In the genomic region with DNA sequence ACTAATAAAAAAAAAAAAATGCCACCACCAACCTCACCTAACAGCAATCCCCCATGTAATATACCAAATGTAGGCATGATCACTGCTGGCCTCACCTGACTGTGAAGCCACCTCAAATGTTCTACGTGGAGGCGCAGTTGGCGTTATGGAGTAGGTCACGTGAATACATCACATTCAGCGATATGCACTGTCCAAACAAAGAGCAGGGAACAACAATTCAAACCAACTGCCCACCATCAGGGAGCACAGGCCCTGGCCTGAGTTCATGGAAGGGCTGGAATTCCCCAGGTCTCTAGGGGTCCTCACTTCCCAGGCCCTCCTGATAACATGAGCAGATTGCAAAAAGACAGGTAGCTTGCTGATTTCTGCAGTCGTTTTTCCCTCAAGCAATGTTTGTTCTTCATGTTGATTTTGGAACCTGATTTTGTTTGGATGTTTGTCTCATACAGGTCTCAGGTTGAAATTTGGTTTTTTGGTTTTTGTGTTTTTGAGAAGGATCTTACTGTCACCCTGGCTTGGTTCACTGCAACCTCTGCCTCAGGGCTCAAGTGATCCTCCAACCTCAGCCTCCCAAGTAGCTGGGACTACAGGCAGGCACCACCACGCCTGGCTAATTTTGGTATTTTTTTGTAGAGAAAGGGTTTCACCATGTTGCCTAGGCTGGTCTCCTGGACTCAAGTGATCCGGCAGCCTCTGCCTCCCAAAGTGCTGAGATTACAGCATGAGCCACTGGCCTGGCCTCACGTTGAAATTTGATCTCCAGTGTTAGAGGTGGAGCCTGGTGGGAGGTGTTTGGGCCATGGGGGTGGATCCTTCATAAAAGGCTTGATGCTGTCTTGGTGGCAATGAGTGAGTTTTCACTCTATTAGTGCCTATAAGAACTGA, we compare ENCODE assay signal across 2 cellular contexts.
TF ChIP-seq lines count a peak whose summit lies in the region.

No MANE protein-coding gene starts in this region.

TF ChIP-seq in HEK293, 187 proteins besides CTCF, POLR2A, EP300 and RAD21 (continued from another document):
- TF ChIP-seq PRDM10 (tag by site-specific recombination; IDR thresholded peaks at IDR 0.05) (peak; percentile 74), GLIS1 (tag by site-specific recombination; IDR thresholded peaks at IDR 0.05) (peak; percentile 65)

TF ChIP-seq in WTC11, 78 proteins besides CTCF, POLR2A, EP300 and RAD21 (continued from another document):
- no peak for TF ChIP-seq ATF6 (CRISPR knock-in tag; IDR thresholded peaks at IDR 0.05)
- TF ChIP-seq, protein P1, sequence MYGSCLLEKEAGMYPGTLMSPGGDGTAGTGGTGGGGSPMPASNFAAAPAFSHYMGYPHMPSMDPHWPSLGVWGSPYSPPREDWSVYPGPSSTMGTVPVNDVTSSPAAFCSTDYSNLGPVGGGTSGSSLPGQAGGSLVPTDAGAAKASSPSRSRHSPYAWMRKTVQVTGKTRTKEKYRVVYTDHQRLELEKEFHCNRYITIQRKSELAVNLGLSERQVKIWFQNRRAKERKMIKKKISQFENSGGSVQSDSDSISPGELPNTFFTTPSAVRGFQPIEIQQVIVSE (CRISPR knock-in tag; IDR thresholded peaks at IDR 0.05; ENCODE audit: borderline replicate concordance): no peak
- no peak for TF ChIP-seq TEAD4 (CRISPR knock-in tag; IDR thresholded peaks at IDR 0.05)
- no peak for TF ChIP-seq ZNF232 (CRISPR knock-in tag; IDR thresholded peaks at IDR 0.05)
- no peak for TF ChIP-seq CREM (CRISPR knock-in tag; IDR thresholded peaks at IDR 0.05)
- TF ChIP-seq, protein P2, sequence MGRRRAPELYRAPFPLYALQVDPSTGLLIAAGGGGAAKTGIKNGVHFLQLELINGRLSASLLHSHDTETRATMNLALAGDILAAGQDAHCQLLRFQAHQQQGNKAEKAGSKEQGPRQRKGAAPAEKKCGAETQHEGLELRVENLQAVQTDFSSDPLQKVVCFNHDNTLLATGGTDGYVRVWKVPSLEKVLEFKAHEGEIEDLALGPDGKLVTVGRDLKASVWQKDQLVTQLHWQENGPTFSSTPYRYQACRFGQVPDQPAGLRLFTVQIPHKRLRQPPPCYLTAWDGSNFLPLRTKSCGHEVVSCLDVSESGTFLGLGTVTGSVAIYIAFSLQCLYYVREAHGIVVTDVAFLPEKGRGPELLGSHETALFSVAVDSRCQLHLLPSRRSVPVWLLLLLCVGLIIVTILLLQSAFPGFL (CRISPR knock-in tag; IDR thresholded peaks at IDR 0.05; ENCODE audit: borderline replicate concordance): no peak
